In genomic region chr9:99181621-99182020, GRCh38 we compare ENCODE assay signal across 9 cellular contexts. TPM values are rescaled to one million over a fixed set of nuclear protein-coding genes. Genes with fewer than 3 reads are reported as not detected.
A peak's percentile ranks its signal among the peaks of the same experiment; 100 is the strongest.
DNase-seq lines count a peak whose midpoint lies in the region; ATAC-seq and TF ChIP-seq lines count a peak whose summit lies in the region.
"Had no signal": no experiment of that assay in that cellular context is flagged by ENCODE, and none has a peak within 500 bp of the region (broad histone marks: within the 10 kb centered on the region; RNA-seq: fewer than 3 reads in every experiment).

No MANE protein-coding gene starts in this region.

- H3K36me3 Mint-ChIP-seq in T-helper 17 cell (ENCODE audit: low read depth) = no peaks in the 10 kb centered on the region
- peaks cover 0 to 1% (median 0%) of the 10 kb centered on the region in 5 donors for H3K36me3 Mint-ChIP-seq in naive thymus-derived CD4-positive, alpha-beta T cell

- no peak overlapping the region for H3K27ac ChIP-seq in naive thymus-derived CD4-positive, alpha-beta T cell (ENCODE audit: low read depth, low read length)
- H3K27ac ChIP-seq in upper lobe of left lung = peak overlapping the region in 1 of 4 donors; percentile 28
- no peak overlapping the region for H3K27ac ChIP-seq in stomach
- no peak overlapping the region for H3K27ac ChIP-seq in gastrocnemius medialis

- TF ChIP-seq CTCF in upper lobe of left lung (IDR thresholded peaks at IDR 0.05) = no peak
- no peak for TF ChIP-seq CTCF in stomach (IDR thresholded peaks at IDR 0.05)
- TF ChIP-seq CTCF in gastrocnemius medialis (IDR thresholded peaks at IDR 0.05 in 4 of 5, conservative IDR thresholded peaks at IDR 0.05 in 1 of 5) = no peak

- no peak for TF ChIP-seq POLR2A in upper lobe of left lung (IDR thresholded peaks at IDR 0.05)
- no peak for TF ChIP-seq POLR2A in stomach (IDR thresholded peaks at IDR 0.05)
- no peak for TF ChIP-seq POLR2A in gastrocnemius medialis (IDR thresholded peaks at IDR 0.05)

- H3K27me3 ChIP-seq in naive thymus-derived CD4-positive, alpha-beta T cell (ENCODE audit: control insufficient read depth in 2 of 2, insufficient read depth in 2 of 2, low read length in 2 of 2) = no peaks in the 10 kb centered on the region
- H3K27me3 ChIP-seq in upper lobe of left lung = no peaks in the 10 kb centered on the region
- H3K27me3 ChIP-seq in stomach = no peaks in the 10 kb centered on the region
- H3K27me3 ChIP-seq in gastrocnemius medialis = no peaks in the 10 kb centered on the region

- no peaks in the 10 kb centered on the region for H3K36me3 ChIP-seq in naive thymus-derived CD4-positive, alpha-beta T cell (ENCODE audit: control insufficient read depth in 2 of 3, insufficient read depth in 3 of 3, low read length in 3 of 3)
- no peaks in the 10 kb centered on the region for H3K36me3 ChIP-seq in upper lobe of left lung
- no peaks in the 10 kb centered on the region for H3K36me3 ChIP-seq in stomach
- no peaks in the 10 kb centered on the region for H3K36me3 ChIP-seq in gastrocnemius medialis

- peaks cover 0 to 3% of the 10 kb centered on the region in 2 donors for H3K4me1 ChIP-seq in naive thymus-derived CD4-positive, alpha-beta T cell (ENCODE audit: control insufficient read depth in 2 of 2, insufficient read depth in 2 of 2, low read length in 2 of 2)
- H3K4me1 ChIP-seq in upper lobe of left lung (peaks cover 5 to 14% (median 10%) of the 10 kb centered on the region in 4 donors), stomach (peaks cover 0 to 15% (median 10%) of the 10 kb centered on the region in 4 donors), gastrocnemius medialis (peaks cover 0 to 7% of the 10 kb centered on the region in 2 donors)

- no peaks in the 10 kb centered on the region for H3K9me3 ChIP-seq in T-helper 17 cell (ENCODE audit: control insufficient read depth, low read length, poor library complexity, severe bottlenecking)
- no peaks in the 10 kb centered on the region for H3K9me3 ChIP-seq in naive thymus-derived CD4-positive, alpha-beta T cell (ENCODE audit: control insufficient read depth in 2 of 3, low read length in 3 of 3)
- H3K9me3 ChIP-seq in upper lobe of left lung = no peaks in the 10 kb centered on the region
- no peaks in the 10 kb centered on the region for H3K9me3 ChIP-seq in stomach
- no peaks in the 10 kb centered on the region for H3K9me3 ChIP-seq in gastrocnemius medialis

- H3K4me3 ChIP-seq in naive thymus-derived CD4-positive, alpha-beta T cell (ENCODE audit: low read length) = no peak overlapping the region
- no peak overlapping the region for H3K4me3 ChIP-seq in upper lobe of left lung
- H3K4me3 ChIP-seq in stomach = no peak overlapping the region
- no peak overlapping the region for H3K4me3 ChIP-seq in gastrocnemius medialis

- CTCF ChIA-PET in naive thymus-derived CD4-positive, alpha-beta T cell (lab: Charles Lee) = interaction anchor here (0.6 kb wide), 2 partner anchors 44 to 206 kb away, joined by 3 to 4 read pairs; no protein-coding TSS in a partner anchor

- POLR2A ChIA-PET in naive thymus-derived CD4-positive, alpha-beta T cell (lab: Charles Lee) = no interaction called here

- in situ Hi-C loops in gastrocnemius medialis (cut with MboI; ENCODE audit: low sequenced_read_pairs in 4 of 4) = loop anchor here (25.0 kb wide), 4 partner anchors 631 to 1156 kb away; partner anchors contain the start of gene NR4A3 (in 2 of the 4)

- WGBS in upper lobe of left lung, 2 donors = 41 to 62% methylated on average over 4 of the region's 4 CpGs
- 59 to 70% (median 66%) methylated on average over 4 of the region's 4 CpGs for WGBS in stomach, 5 donors

- H3K4me3 Mint-ChIP-seq in T-helper 17 cell = peak overlapping the region; percentile 12
- peak overlapping the region in 1 of 10 donors; percentile 41 for H3K4me3 Mint-ChIP-seq in naive thymus-derived CD4-positive, alpha-beta T cell

- intact Hi-C loops in naive thymus-derived CD4-positive, alpha-beta T cell (cut with micrococcal nuclease) = loop anchor here in 1 of 2 donors (2.0 to 5.0 kb wide), 3 partner anchors 15 to 1416 kb away; partner anchors contain the start of gene NR4A3
- intact Hi-C loops in stomach (cut with DNase I; ENCODE audit: low total_unique reads) (no loop called here), gastrocnemius medialis (cut with DNase I; ENCODE audit: low total_unique reads) (loop anchor here (5.0 to 10.0 kb wide), 3 partner anchors 83 to 1141 kb away; no protein-coding TSS in a partner anchor)

- no peak for TF ChIP-seq EP300 in upper lobe of left lung (IDR thresholded peaks at IDR 0.05)
- TF ChIP-seq EP300 in stomach (IDR thresholded peaks at IDR 0.05) = no peak

- H3K4me1 Mint-ChIP-seq in T-helper 17 cell = peaks cover 19% of the 10 kb centered on the region
- peaks cover 0 to 46% (median 9%) of the 10 kb centered on the region in 7 donors for H3K4me1 Mint-ChIP-seq in naive thymus-derived CD4-positive, alpha-beta T cell

- DNase-seq in T-helper 17 cell (no peak), upper lobe of left lung (no peak), stomach (no peak), gastrocnemius medialis (no peak)
- peak in 1 of 9 donors; percentile 53 for DNase-seq in naive thymus-derived CD4-positive, alpha-beta T cell
- DNase-seq: NCI-H345 had no signal

- peaks cover 4% of the 10 kb centered on the region for H3K27me3 Mint-ChIP-seq in T-helper 17 cell
- H3K27me3 Mint-ChIP-seq in naive thymus-derived CD4-positive, alpha-beta T cell = no peaks in the 10 kb centered on the region

- peak overlapping the region; percentile 37 for H3K27ac Mint-ChIP-seq in T-helper 17 cell
- H3K27ac Mint-ChIP-seq in naive thymus-derived CD4-positive, alpha-beta T cell = peak overlapping the region in 1 of 9 donors; percentile 67

- peak; percentile 49 for ATAC-seq in GM18520 (IDR thresholded peaks at IDR 0.05; ENCODE audit: unreplicated experiment)
- ATAC-seq in HG02759 (IDR thresholded peaks at IDR 0.05; ENCODE audit: unreplicated experiment) = peak; percentile 51
- ATAC-seq in T-helper 17 cell = peak; percentile 70
- peak; percentile 57 for ATAC-seq in naive thymus-derived CD4-positive, alpha-beta T cell
- no peak for ATAC-seq in HG03439 (IDR thresholded peaks at IDR 0.05; ENCODE audit: unreplicated experiment)
- no peak for ATAC-seq in upper lobe of left lung (ENCODE audit: low FRiP score in 2 of 2)
- no peak for ATAC-seq in gastrocnemius medialis

- no peaks in the 10 kb centered on the region for H3K9me3 Mint-ChIP-seq in naive thymus-derived CD4-positive, alpha-beta T cell

RNA-seq across cellular contexts. Expression of gene ALG2, which starts 40.1 kb away (rescaled TPM):
- total RNA-seq in T-helper 17 cell = 10 to 100 TPM; 17.9 to 19.5 TPM
- 10 to 100 TPM; 13.9 to 33.7 (median 25.2) TPM for total RNA-seq in naive thymus-derived CD4-positive, alpha-beta T cell
- 10 to 100 TPM; 20.1 to 28.4 TPM for polyA plus RNA-seq in naive thymus-derived CD4-positive, alpha-beta T cell
- total RNA-seq in upper lobe of left lung = 10 to 100 TPM; 22.2 to 61.4 (median 41.2) TPM
- 10 to 100 TPM in 4 of 5 donors, 1 to 10 TPM in 1; 1.8 to 33.9 (median 28.0) TPM for total RNA-seq in stomach
- 10 to 100 TPM; 12.5 to 19.0 (median 15.9) TPM for polyA plus RNA-seq in stomach
- 10 to 100 TPM; 12.3 to 19.9 (median 14.7) TPM for total RNA-seq in gastrocnemius medialis

RNA-seq across cellular contexts. Expression of gene SEC61B, which starts 40.5 kb away (rescaled TPM):
- total RNA-seq in T-helper 17 cell (10 to 100 TPM; 84.9 to 95.0 TPM), upper lobe of left lung (100 to 1,000 TPM in 3 of 6 donors, 10 to 100 TPM in 3; 26.2 to 128 (median 95.7) TPM), stomach (100 to 1,000 TPM in 2 of 5 donors, 10 to 100 TPM in 1, 1 to 10 TPM in 2; 4.1 to 172 (median 73.8) TPM), gastrocnemius medialis (10 to 100 TPM; 20.5 to 50.5 (median 24.9) TPM)
- 100 to 1,000 TPM in 1 of 5 experiments, 10 to 100 TPM in 4; 50.4 to 165 (median 54.6) TPM for total RNA-seq in naive thymus-derived CD4-positive, alpha-beta T cell
- 100 to 1,000 TPM; 257 to 292 TPM for polyA plus RNA-seq in naive thymus-derived CD4-positive, alpha-beta T cell
- polyA plus RNA-seq in stomach = 100 to 1,000 TPM; 213 to 467 (median 346) TPM

Comparison
In these comparisons a context has a peak if more than half of its experiments do, and no peak if none do; other contexts are left out.
1. ATAC-seq: peak in GM18520 (single experiment), HG02759 (single experiment), T-helper 17 cell (single experiment) and naive thymus-derived CD4-positive, alpha-beta T cell (single experiment); none in HG03439 (single experiment), upper lobe of left lung (0 of 2) and gastrocnemius medialis (0 of 2).